Comparison of ENCODE assay signal across 29 cellular contexts in the genomic region with DNA sequence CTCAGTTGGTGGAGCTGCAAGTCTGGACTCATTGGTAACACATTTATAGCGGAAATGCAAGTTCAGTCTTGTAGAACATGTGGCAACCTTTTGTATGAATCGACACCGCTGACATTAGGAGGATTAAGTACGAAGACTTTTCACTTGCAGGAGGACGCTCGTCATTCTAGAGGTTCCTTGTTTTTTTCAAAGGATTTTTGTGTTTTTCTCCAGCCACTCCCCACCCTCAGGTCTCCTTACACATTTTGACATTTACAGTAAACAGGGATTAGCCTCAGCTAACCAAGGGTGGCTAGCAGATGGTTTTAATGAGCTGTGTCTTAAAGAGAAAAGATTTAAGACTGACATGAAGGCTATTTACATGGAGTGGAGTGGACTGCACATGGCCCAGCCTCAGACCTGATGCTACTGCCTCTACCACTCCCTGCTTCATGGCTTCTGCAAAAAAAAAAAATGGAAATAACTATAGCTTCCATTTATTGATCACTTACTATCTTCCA.
DNase-seq lines count a peak whose midpoint lies in the region; ATAC-seq and TF ChIP-seq lines count a peak whose summit lies in the region.
"Had no signal": no experiment of that assay in that cellular context is flagged by ENCODE, and none has a peak within 500 bp of the region (broad histone marks: within the 10 kb centered on the region; RNA-seq: fewer than 3 reads in every experiment).

No MANE protein-coding gene starts in this region.

- TF ChIP-seq CTCF in nephron (IDR thresholded peaks at IDR 0.05; ENCODE audit: unreplicated experiment in 3 of 3): no peak
- no peak for TF ChIP-seq CTCF in GM10266 (IDR thresholded peaks at IDR 0.05; ENCODE audit: control insufficient read depth, insufficient read depth, low read depth, missing control alignments)

- H3K27me3 Mint-ChIP-seq in nephron (ENCODE audit: low read depth): no peaks in the 10 kb centered on the region
- H3K27me3 Mint-ChIP-seq: CD4-positive, alpha-beta memory T cell had no signal

- H3K9me3 Mint-ChIP-seq in nephron: peaks cover 24% of the 10 kb centered on the region

- H3K27ac Mint-ChIP-seq in nephron: peak overlapping the region; percentile 40 to 63 (median 42)
- H3K27ac Mint-ChIP-seq: CD4-positive, alpha-beta memory T cell; T-helper 1 cell treated with Interleukin-12 subunit alpha and Interleukin-12 subunit beta and Interleukin-4 antibody, amounts not matched to agents 30 μg/mL and 1 μg/mL, for 36 hours had no signal

- peak; percentile 18 for DNase-seq in EH (ENCODE audit: low read depth)
- DNase-seq in NCI-H82 treated with DMSO at 0.1 percent for 48 hours (lab: John Stamatoyannopoulos, UW; ENCODE audit: unreplicated experiment): peak; percentile 84
- DNase-seq in NAMALWA (ENCODE audit: low spot score): no peak
- DNase-seq in GM10266 (ENCODE audit: extremely low spot score): no peak
- no peak for DNase-seq in T-helper 9 cell
- DNase-seq in DMS 273 treated with DMSO at 0.1 percent for 48 hours (lab: John Stamatoyannopoulos, UW): no peak
- DNase-seq: C1 segment of cervical spinal cord; CD4-positive, alpha-beta memory T cell; COR-L47; DMS79; GF-D8; GOT3; IMR-90; KG1; MM.1S; NCI-H1048; NCI-H1436; NCI-H187; NCI-H2081 treated with DMSO at 0.1 percent for 48 hours; NCI-H2171; NCI-H226; NCI-H510A treated with DMSO at 0.1 percent for 48 hours; NCI-H774; SHP77; SW 1271 had no signal

- peak; percentile 67 for ATAC-seq in esophagus mucosa
- ATAC-seq: Panc1 had no signal

- H3K4me3 Mint-ChIP-seq in nephron: no peak overlapping the region
- H3K4me3 Mint-ChIP-seq: CD4-positive, alpha-beta memory T cell; T-helper 1 cell treated with Interleukin-12 subunit alpha and Interleukin-12 subunit beta and Interleukin-4 antibody, amounts not matched to agents 30 μg/mL and 1 μg/mL, for 36 hours had no signal

- H3K36me3 Mint-ChIP-seq in nephron (ENCODE audit: low read depth): peaks cover 10% of the 10 kb centered on the region

- peaks cover 40% of the 10 kb centered on the region for H3K4me1 Mint-ChIP-seq in nephron

Comparison
In these comparisons a context has a peak if more than half of its experiments do, and no peak if none do; other contexts are left out.
1. DNase-seq: peak in EH (single experiment) and NCI-H82 treated with DMSO at 0.1 percent for 48 hours (single experiment); none in NAMALWA (single experiment), GM10266 (single experiment), T-helper 9 cell (single experiment) and DMS 273 treated with DMSO at 0.1 percent for 48 hours (single experiment).